ENCODE assay signal across 10 cellular contexts in genomic region chr10:14382022-14382421, GRCh38. TPM values are rescaled to one million over a fixed set of nuclear protein-coding genes. Genes with fewer than 3 reads are reported as not detected.
A peak's percentile ranks its signal among the peaks of the same experiment; 100 is the strongest.
DNase-seq lines count a peak whose midpoint lies in the region; ATAC-seq and TF ChIP-seq lines count a peak whose summit lies in the region.
"Had no signal": no experiment of that assay in that cellular context is flagged by ENCODE, and none has a peak within 500 bp of the region (broad histone marks: within the 10 kb centered on the region; RNA-seq: fewer than 3 reads in every experiment).

No MANE protein-coding gene starts in this region.

- H3K27ac ChIP-seq in uterus (no peak overlapping the region), osteoblast (ENCODE audit: low read depth, low read length) (no peak overlapping the region)

- DNase-seq in activated naive CD4-positive, alpha-beta T cell (lab: John Stamatoyannopoulos, UW) = peak; percentile 5 to 26 (median 11)
- peak; percentile 9 to 14 for DNase-seq in stimulated activated CD4-positive, alpha-beta T cell treated with anti-CD3 and anti-CD28 coated beads, Interleukin-15, amount 100 ng/mL, for 48 hours (ENCODE audit: low read depth in 2 of 2)
- DNase-seq in NCI-H2081 (lab: John Stamatoyannopoulos, UW) (no peak), NCI-H510A treated with DMSO at 0.1 percent for 48 hours (lab: John Stamatoyannopoulos, UW) (no peak), uterus (no peak), osteoblast (ENCODE audit: insufficient read length, low spot score, missing footprints) (no peak)
- DNase-seq: activated gamma-delta T cell treated with Interleukin-2 at 50 U/mL for 16 hours, NCI-H1092 treated with DMSO at 0.1 percent for 48 hours had no signal

- TF ChIP-seq CTCF in uterus (IDR thresholded peaks at IDR 0.05) (no peak), osteoblast (IDR thresholded peaks at IDR 0.05; ENCODE audit: extremely low read depth, low read depth, low read length) (no peak)

- no peaks in the 10 kb centered on the region for H3K4me1 ChIP-seq in uterus
- peaks cover 28% of the 10 kb centered on the region for H3K4me1 ChIP-seq in osteoblast (ENCODE audit: insufficient read depth, low read length)

- H2AFZ ChIP-seq in osteoblast (ENCODE audit: low read length) = no peak overlapping the region

- ATAC-seq in GM18870 (IDR thresholded peaks at IDR 0.05; ENCODE audit: unreplicated experiment) (peak; percentile 63), HG03159 (IDR thresholded peaks at IDR 0.05; ENCODE audit: unreplicated experiment) (peak; percentile 58)

- no peaks in the 10 kb centered on the region for H3K79me2 ChIP-seq in osteoblast (ENCODE audit: insufficient read depth, low read length)

- H4K20me1 ChIP-seq in osteoblast (ENCODE audit: insufficient read depth, low read length) = no peaks in the 10 kb centered on the region

- H3K4me3 ChIP-seq in uterus (no peak overlapping the region), osteoblast (ENCODE audit: insufficient read depth, low read length) (no peak overlapping the region)

- intact Hi-C loops in uterus (cut with DNase I; ENCODE audit: low total_unique reads) = no loop called here

- H3K36me3 ChIP-seq in uterus (no peaks in the 10 kb centered on the region), osteoblast (ENCODE audit: insufficient read depth, low read length) (no peaks in the 10 kb centered on the region)

- H3K4me2 ChIP-seq in osteoblast (ENCODE audit: insufficient read depth, low read length) = no peak overlapping the region

- H3K27me3 ChIP-seq in uterus = no peaks in the 10 kb centered on the region
- peaks cover 3% of the 10 kb centered on the region for H3K27me3 ChIP-seq in osteoblast (ENCODE audit: insufficient read depth, low read length)

- H3K9me3 ChIP-seq in uterus (no peaks in the 10 kb centered on the region), osteoblast (ENCODE audit: low read depth, low read length) (no peaks in the 10 kb centered on the region)

- TF ChIP-seq POLR2A in uterus (IDR thresholded peaks at IDR 0.05) = no peak

RNA-seq across cellular contexts. Expression of gene FRMD4A, which starts 51.3 kb away (rescaled TPM):
- 10 to 100 TPM in 2 of 4 donors, 1 to 10 TPM in 2; 5.6 to 34.1 (median 19.4) TPM for total RNA-seq in uterus
- total RNA-seq in osteoblast = 41.3 and 42.4 TPM in 2 replicates

Comparison
In these comparisons a context has a peak if more than half of its experiments do, and no peak if none do; other contexts are left out.
1. DNase-seq: peak in activated naive CD4-positive, alpha-beta T cell (4 of 4) and stimulated activated CD4-positive, alpha-beta T cell treated with anti-CD3 and anti-CD28 coated beads, Interleukin-15, amount 100 ng/mL, for 48 hours (2 of 2); none in NCI-H2081 (0 of 2), NCI-H510A treated with DMSO at 0.1 percent for 48 hours (single experiment), uterus (0 of 2) and osteoblast (single experiment).